Comparison of ENCODE assay signal across 15 cellular contexts in the genomic region with DNA sequence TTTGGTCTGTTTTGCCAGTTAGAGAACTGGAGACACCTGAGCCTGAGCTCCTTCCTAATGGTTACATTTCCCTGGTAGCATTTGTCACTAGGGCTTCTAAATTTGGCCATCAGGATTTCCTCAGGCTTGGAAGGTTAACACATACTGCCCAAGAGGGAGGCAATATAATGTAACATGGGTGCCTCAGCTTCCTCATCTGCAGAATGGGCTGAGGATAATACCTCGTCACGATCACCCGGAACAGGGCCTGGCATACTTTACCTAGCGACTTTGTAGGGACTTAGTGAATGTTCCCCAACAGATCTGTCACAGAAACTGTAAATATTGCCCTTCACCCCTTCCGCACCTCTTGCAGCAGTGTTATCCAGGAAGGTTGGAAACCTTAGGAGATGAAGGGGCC. TPM values are rescaled to one million over a fixed set of nuclear protein-coding genes. Genes with fewer than 3 reads are reported as not detected.
DNase-seq lines count a peak whose midpoint lies in the region; ATAC-seq and TF ChIP-seq lines count a peak whose summit lies in the region.
"Had no signal": no experiment of that assay in that cellular context is flagged by ENCODE, and none has a peak within 500 bp of the region (broad histone marks: within the 10 kb centered on the region; RNA-seq: fewer than 3 reads in every experiment).

No MANE protein-coding gene starts in this region.

- intact Hi-C loops in CD8-positive, alpha-beta T cell (cut with DNase I, micrococcal nuclease): no loop called here
- intact Hi-C loops in dendritic cell treated with granulocyte-macrophage colony-stimulating factor and Interleukin-4, amounts not matched to agents 40 ng/mL and 50 ng/mL, for 4 days (cut with micrococcal nuclease): no loop called here
- intact Hi-C loops in posterior vena cava (cut with DNase I): no loop called here

- H3K4me3 Mint-ChIP-seq in CD8-positive, alpha-beta T cell: no peak overlapping the region
- H3K4me3 Mint-ChIP-seq in dendritic cell treated with granulocyte-macrophage colony-stimulating factor and Interleukin-4, amounts not matched to agents 40 ng/mL and 50 ng/mL, for 4 days: no peak overlapping the region
- H3K4me3 Mint-ChIP-seq: HFFc6, IgD-negative memory B cell had no signal

- H3K36me3 ChIP-seq in BLaER1: peaks cover 24% of the 10 kb centered on the region
- H3K36me3 ChIP-seq in CD8-positive, alpha-beta T cell (ENCODE audit: insufficient read depth, low read length): peaks cover 23% of the 10 kb centered on the region

- POLR2A ChIA-PET in CD8-positive, alpha-beta T cell (lab: Charles Lee): interaction anchor here (2.4 to 2.7 kb wide), 2 partner anchors 8 to 11 kb away, joined by 8 to 12 read pairs; partner anchors contain the start of gene IL17RA

- H3K27ac ChIP-seq in BLaER1: peak overlapping the region; percentile 24; the same call in 1 of the 2 replicates
- no peak overlapping the region for H3K27ac ChIP-seq in CD8-positive, alpha-beta T cell (ENCODE audit: low read depth, low read length)

- no peak for TF ChIP-seq CTCF in CD8-positive, alpha-beta T cell (IDR thresholded peaks at IDR 0.05)

- no peak for DNase-seq in CD8-positive, alpha-beta T cell
- peak; percentile 3 for DNase-seq in posterior vena cava (ENCODE audit: low spot score)
- DNase-seq in SHP77 (lab: John Stamatoyannopoulos, UW): no peak
- DNase-seq in stimulated activated CD4-positive, alpha-beta T cell treated with anti-CD3 and anti-CD28 coated beads, Interleukin-2, amount 100 ng/mL, for 24 hours: no peak
- no peak for DNase-seq in AG20443 (ENCODE audit: low spot score)
- DNase-seq: DMS79 treated with DMSO at 0.1 percent for 48 hours, HFFc6, MM.1S, NCI-H1092, NCI-H2081 treated with DMSO at 0.1 percent for 48 hours had no signal

- peaks cover 60% of the 10 kb centered on the region for H3K36me3 Mint-ChIP-seq in CD8-positive, alpha-beta T cell
- peaks cover 48% of the 10 kb centered on the region for H3K36me3 Mint-ChIP-seq in dendritic cell treated with granulocyte-macrophage colony-stimulating factor and Interleukin-4, amounts not matched to agents 40 ng/mL and 50 ng/mL, for 4 days (ENCODE audit: low read depth)
- H3K36me3 Mint-ChIP-seq: IgD-negative memory B cell had no signal

- no peaks in the 10 kb centered on the region for H3K27me3 Mint-ChIP-seq in CD8-positive, alpha-beta T cell (ENCODE audit: low read depth)
- H3K27me3 Mint-ChIP-seq in dendritic cell treated with granulocyte-macrophage colony-stimulating factor and Interleukin-4, amounts not matched to agents 40 ng/mL and 50 ng/mL, for 4 days: no peaks in the 10 kb centered on the region
- H3K27me3 Mint-ChIP-seq: IgD-negative memory B cell had no signal

- no peaks in the 10 kb centered on the region for H3K27me3 ChIP-seq in BLaER1
- no peaks in the 10 kb centered on the region for H3K27me3 ChIP-seq in CD8-positive, alpha-beta T cell (ENCODE audit: insufficient read depth, low read length)

- no peak overlapping the region for H3K4me3 ChIP-seq in BLaER1
- no peak overlapping the region for H3K4me3 ChIP-seq in CD8-positive, alpha-beta T cell (ENCODE audit: low read depth, low read length)

- peaks cover 86% of the 10 kb centered on the region for H4K20me1 ChIP-seq in BLaER1

- H3K4me1 Mint-ChIP-seq in CD8-positive, alpha-beta T cell (ENCODE audit: low read depth): peaks cover 87% of the 10 kb centered on the region
- peaks cover 99% of the 10 kb centered on the region for H3K4me1 Mint-ChIP-seq in dendritic cell treated with granulocyte-macrophage colony-stimulating factor and Interleukin-4, amounts not matched to agents 40 ng/mL and 50 ng/mL, for 4 days (ENCODE audit: low read depth)

- H3K9me3 ChIP-seq in BLaER1: no peaks in the 10 kb centered on the region
- H3K9me3 ChIP-seq in CD8-positive, alpha-beta T cell (ENCODE audit: low read length): no peaks in the 10 kb centered on the region

- no peaks in the 10 kb centered on the region for H3K9me3 Mint-ChIP-seq in CD8-positive, alpha-beta T cell
- no peaks in the 10 kb centered on the region for H3K9me3 Mint-ChIP-seq in dendritic cell treated with granulocyte-macrophage colony-stimulating factor and Interleukin-4, amounts not matched to agents 40 ng/mL and 50 ng/mL, for 4 days
- H3K9me3 Mint-ChIP-seq: HFFc6, IgD-negative memory B cell had no signal

- ATAC-seq in CD8-positive, alpha-beta T cell: no peak
- ATAC-seq: Panc1 had no signal

- no peak overlapping the region for H3K9ac ChIP-seq in BLaER1

- peak overlapping the region; percentile 62 for H3K27ac Mint-ChIP-seq in CD8-positive, alpha-beta T cell
- H3K27ac Mint-ChIP-seq in dendritic cell treated with granulocyte-macrophage colony-stimulating factor and Interleukin-4, amounts not matched to agents 40 ng/mL and 50 ng/mL, for 4 days: peak overlapping the region; percentile 79
- H3K27ac Mint-ChIP-seq: HFFc6 had no signal

- CTCF ChIA-PET in CD8-positive, alpha-beta T cell (lab: Charles Lee): interaction anchor here (0.6 to 1.5 kb wide), 4 partner anchors 20 to 76 kb away, joined by 3 to 6 read pairs (median 3); no protein-coding TSS in a partner anchor

- H3K4me1 ChIP-seq in BLaER1: peaks cover 67% of the 10 kb centered on the region
- H3K4me1 ChIP-seq in CD8-positive, alpha-beta T cell (ENCODE audit: insufficient read depth, low read length): peaks cover 85% of the 10 kb centered on the region

- peak overlapping the region; percentile 84 for H3K4me2 ChIP-seq in BLaER1

RNA-seq across cellular contexts. Expression of gene IL17RA, which starts 11.3 kb away (rescaled TPM):
- total RNA-seq in CD8-positive, alpha-beta T cell: 10 to 100 TPM; 20.4 to 24.7 TPM
- total RNA-seq in posterior vena cava: 10 to 100 TPM; 11.5 to 21.8 TPM

RNA-seq across cellular contexts. Expression of gene TMEM121B, which starts 25.1 kb away (rescaled TPM):
- total RNA-seq in CD8-positive, alpha-beta T cell: under 1 TPM in 1 of 2 experiments, not detected in 1; 0.11 TPM
- total RNA-seq in posterior vena cava: under 1 TPM; 0.38 to 0.74 TPM
- total RNA-seq: NCI-H460 had no signal
